ENCODE assay signal across 8 cellular contexts in the genomic region with DNA sequence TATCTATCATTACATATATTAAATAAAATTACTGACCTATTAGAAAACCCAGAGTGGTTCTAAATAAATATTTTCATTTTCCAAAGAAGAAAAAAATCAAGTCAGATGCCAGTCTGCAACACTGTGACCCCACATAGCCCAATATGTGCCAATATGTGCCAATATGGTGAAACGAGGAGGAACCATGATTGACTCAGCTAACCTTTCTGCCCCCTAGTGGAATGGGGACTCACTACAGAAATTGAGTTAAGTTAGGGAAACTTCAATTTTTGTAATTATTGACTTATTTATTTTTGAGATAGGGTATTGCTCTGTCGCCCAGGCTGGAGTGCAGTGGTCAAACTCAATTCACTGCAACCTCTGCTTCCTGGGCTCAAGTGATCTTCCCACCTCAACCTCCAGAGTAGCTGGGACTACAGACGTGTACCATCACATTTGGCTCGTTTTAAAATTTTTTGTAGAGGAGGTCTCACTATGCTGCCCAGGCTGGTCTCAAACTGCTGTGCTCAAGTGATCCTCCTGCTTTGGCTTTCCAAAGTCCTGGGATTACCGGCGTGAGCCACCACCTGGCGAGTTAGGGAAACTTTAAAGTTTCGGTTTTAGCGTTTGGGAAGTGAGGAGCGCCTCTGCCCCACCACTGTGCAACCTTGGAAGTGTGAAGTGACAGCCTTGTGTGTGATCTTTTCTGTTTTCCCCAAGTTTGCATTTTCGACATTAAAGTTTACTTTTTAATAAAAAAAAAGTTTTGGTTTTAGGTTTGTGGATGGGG.
DNase-seq lines count a peak whose midpoint lies in the region; ATAC-seq and TF ChIP-seq lines count a peak whose summit lies in the region.

No MANE protein-coding gene starts in this region.

- CTCF ChIA-PET in AG04450 (lab: Charles Lee): interaction anchor here (0.7 to 6.8 kb wide), 9 partner anchors 11 to 244 kb away, joined by 3 to 89 read pairs (median 13); no protein-coding TSS in a partner anchor

- H3K4me3 Mint-ChIP-seq in endodermal cell: no peak overlapping the region

- H3K9me3 ChIP-seq in AG04450 (ENCODE audit: control insufficient read depth, insufficient read depth, low read length) (no peaks in the 10 kb centered on the region), endodermal cell (ENCODE audit: control insufficient read depth, low read length) (no peaks in the 10 kb centered on the region)

- DNase-seq in AG04450 (ENCODE audit: low read depth, low spot score): no peak
- DNase-seq in EH (ENCODE audit: low read depth): peak; percentile 20
- DNase-seq in NAMALWA (ENCODE audit: low spot score): peak; percentile 69
- DNase-seq in endodermal cell: peak; percentile 58
- DNase-seq in retinal pigment epithelial cell (ENCODE audit: low read depth): no peak
- DNase-seq in activated CD4-positive, CD25-positive, alpha-beta regulatory T cell (lab: John Stamatoyannopoulos, UW): no peak

- ATAC-seq in HG03469 (IDR thresholded peaks at IDR 0.05; ENCODE audit: unreplicated experiment) (no peak), HG02610 (IDR thresholded peaks at IDR 0.05; ENCODE audit: unreplicated experiment) (no peak)

- peaks cover 1% of the 10 kb centered on the region for H3K27me3 Mint-ChIP-seq in endodermal cell (ENCODE audit: insufficient read depth)

- POLR2A ChIA-PET in AG04450 (lab: Yijun Ruan, JAX): no interaction called here

- no peak overlapping the region for H3K9ac ChIP-seq in endodermal cell (ENCODE audit: extremely low read depth, low read length, poor library complexity, severe bottlenecking)

- H3K36me3 Mint-ChIP-seq in endodermal cell (ENCODE audit: low read depth): peaks cover 15% of the 10 kb centered on the region

- H3K4me1 Mint-ChIP-seq in endodermal cell: peaks cover 5% of the 10 kb centered on the region

- no peaks in the 10 kb centered on the region for H3K36me3 ChIP-seq in endodermal cell (ENCODE audit: control insufficient read depth, insufficient read depth, low read length)

- H3K27me3 ChIP-seq in AG04450 (ENCODE audit: control insufficient read depth, insufficient read depth, low read length) (no peaks in the 10 kb centered on the region), endodermal cell (ENCODE audit: control insufficient read depth, insufficient read depth, low read length, poor library complexity, severe bottlenecking) (no peaks in the 10 kb centered on the region)

- TF ChIP-seq CTCF in AG04450 (IDR thresholded peaks at IDR 0.05; ENCODE audit: low read depth, low read length): peak; percentile 71
- TF ChIP-seq CTCF in endodermal cell (conservative IDR thresholded peaks at IDR 0.05): peak; percentile 79
- peak; percentile 83 for TF ChIP-seq CTCF in retinal pigment epithelial cell (conservative IDR thresholded peaks at IDR 0.05; ENCODE audit: low read depth, low read length)

- no peaks in the 10 kb centered on the region for H3K9me3 Mint-ChIP-seq in endodermal cell

- WGBS in endodermal cell (ENCODE audit: insufficient coverage in 1 of 2, insufficient read length in 1 of 2), 2 experiments: 83 to 88% methylated on average over 9 to 10 of the region's 11 CpGs

- H3K27ac ChIP-seq in AG04450 (ENCODE audit: low read depth, low read length) (no peak overlapping the region), endodermal cell (ENCODE audit: low read depth, low read length) (no peak overlapping the region)

- no peak overlapping the region for H3K27ac Mint-ChIP-seq in endodermal cell

- H3K4me3 ChIP-seq in AG04450 (ENCODE audit: low read depth, low read length) (no peak overlapping the region), endodermal cell (ENCODE audit: low read length) (no peak overlapping the region), retinal pigment epithelial cell (ENCODE audit: low read length) (no peak overlapping the region)

- no peaks in the 10 kb centered on the region for H3K4me1 ChIP-seq in endodermal cell (ENCODE audit: control insufficient read depth, insufficient read depth, low read length)

Comparison
In these comparisons a context has a peak if more than half of its experiments do, and no peak if none do; other contexts are left out.
1. DNase-seq: peak in EH (single experiment), NAMALWA (single experiment) and endodermal cell (single experiment); none in AG04450 (single experiment), retinal pigment epithelial cell (single experiment) and activated CD4-positive, CD25-positive, alpha-beta regulatory T cell (0 of 4).
2. Peak in every context shown above with its lines, with median percentiles within 50 percentile points of each other: CTCF ChIP-seq.